Comparison of ENCODE assay signal across 1 cellular context in the genomic region with DNA sequence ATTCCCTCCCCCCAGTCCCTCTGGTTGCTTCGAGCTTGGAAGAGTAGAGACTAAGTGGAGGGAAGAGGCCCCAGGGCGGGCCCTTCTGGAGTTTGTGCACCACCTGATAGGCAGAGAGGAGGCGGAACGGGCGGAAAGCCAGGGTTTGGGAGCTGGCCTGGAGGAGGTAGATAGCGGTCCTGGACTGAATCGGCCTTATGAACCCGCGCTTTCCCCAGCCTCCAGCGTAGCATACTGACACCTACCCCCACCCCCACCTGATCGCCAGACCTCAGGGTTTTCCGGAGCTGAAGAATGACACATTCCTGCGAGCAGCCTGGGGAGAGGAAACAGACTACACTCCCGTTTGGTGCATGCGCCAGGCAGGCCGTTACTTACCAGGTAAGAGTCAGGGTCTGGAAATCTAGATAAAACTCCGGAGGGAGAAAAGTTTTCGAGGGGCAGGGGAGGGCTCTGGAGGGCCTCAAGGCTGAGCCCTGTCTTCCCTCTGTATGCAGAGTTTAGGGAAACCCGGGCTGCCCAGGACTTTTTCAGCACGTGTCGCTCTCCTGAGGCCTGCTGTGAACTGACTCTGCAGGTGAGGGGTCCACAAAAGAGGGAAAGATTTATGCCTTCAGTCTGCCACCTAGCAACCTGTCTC.
TF ChIP-seq lines count a peak whose summit lies in the region.

No MANE protein-coding gene starts in this region.

TF ChIP-seq in HepG2, 621 proteins besides CTCF, POLR2A, EP300 and RAD21 (continued from another document and continues in another):
- TF ChIP-seq, protein P1, sequence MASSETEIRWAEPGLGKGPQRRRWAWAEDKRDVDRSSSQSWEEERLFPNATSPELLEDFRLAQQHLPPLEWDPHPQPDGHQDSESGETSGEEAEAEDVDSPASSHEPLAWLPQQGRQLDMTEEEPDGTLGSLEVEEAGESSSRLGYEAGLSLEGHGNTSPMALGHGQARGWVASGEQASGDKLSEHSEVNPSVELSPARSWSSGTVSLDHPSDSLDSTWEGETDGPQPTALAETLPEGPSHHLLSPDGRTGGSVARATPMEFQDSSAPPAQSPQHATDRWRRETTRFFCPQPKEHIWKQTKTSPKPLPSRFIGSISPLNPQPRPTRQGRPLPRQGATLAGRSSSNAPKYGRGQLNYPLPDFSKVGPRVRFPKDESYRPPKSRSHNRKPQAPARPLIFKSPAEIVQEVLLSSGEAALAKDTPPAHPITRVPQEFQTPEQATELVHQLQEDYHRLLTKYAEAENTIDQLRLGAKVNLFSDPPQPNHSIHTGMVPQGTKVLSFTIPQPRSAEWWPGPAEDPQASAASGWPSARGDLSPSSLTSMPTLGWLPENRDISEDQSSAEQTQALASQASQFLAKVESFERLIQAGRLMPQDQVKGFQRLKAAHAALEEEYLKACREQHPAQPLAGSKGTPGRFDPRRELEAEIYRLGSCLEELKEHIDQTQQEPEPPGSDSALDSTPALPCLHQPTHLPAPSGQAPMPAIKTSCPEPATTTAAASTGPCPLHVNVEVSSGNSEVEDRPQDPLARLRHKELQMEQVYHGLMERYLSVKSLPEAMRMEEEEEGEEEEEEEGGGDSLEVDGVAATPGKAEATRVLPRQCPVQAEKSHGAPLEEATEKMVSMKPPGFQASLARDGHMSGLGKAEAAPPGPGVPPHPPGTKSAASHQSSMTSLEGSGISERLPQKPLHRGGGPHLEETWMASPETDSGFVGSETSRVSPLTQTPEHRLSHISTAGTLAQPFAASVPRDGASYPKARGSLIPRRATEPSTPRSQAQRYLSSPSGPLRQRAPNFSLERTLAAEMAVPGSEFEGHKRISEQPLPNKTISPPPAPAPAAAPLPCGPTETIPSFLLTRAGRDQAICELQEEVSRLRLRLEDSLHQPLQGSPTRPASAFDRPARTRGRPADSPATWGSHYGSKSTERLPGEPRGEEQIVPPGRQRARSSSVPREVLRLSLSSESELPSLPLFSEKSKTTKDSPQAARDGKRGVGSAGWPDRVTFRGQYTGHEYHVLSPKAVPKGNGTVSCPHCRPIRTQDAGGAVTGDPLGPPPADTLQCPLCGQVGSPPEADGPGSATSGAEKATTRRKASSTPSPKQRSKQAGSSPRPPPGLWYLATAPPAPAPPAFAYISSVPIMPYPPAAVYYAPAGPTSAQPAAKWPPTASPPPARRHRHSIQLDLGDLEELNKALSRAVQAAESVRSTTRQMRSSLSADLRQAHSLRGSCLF (CRISPR knock-in tag; IDR thresholded peaks at IDR 0.05; ENCODE audit: borderline replicate concordance) = no peak
- TF ChIP-seq U2AF1 (optimal IDR thresholded peaks at IDR 0.05; ENCODE audit: low read depth, low read length) = no peak
- TF ChIP-seq, protein P2, sequence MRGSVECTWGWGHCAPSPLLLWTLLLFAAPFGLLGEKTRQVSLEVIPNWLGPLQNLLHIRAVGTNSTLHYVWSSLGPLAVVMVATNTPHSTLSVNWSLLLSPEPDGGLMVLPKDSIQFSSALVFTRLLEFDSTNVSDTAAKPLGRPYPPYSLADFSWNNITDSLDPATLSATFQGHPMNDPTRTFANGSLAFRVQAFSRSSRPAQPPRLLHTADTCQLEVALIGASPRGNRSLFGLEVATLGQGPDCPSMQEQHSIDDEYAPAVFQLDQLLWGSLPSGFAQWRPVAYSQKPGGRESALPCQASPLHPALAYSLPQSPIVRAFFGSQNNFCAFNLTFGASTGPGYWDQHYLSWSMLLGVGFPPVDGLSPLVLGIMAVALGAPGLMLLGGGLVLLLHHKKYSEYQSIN (CRISPR knock-in tag; IDR thresholded peaks at IDR 0.05; ENCODE audit: borderline replicate concordance) = no peak
- no peak for TF ChIP-seq TBL1XR1 (IDR thresholded peaks at IDR 0.05; ENCODE audit: borderline replicate concordance, low read length, partially characterized antibody)
- no peak for TF ChIP-seq ZFYVE20 (CRISPR knock-in tag; IDR thresholded peaks at IDR 0.05; ENCODE audit: borderline replicate concordance, low read depth)
- no peak for TF ChIP-seq ZNF460 (CRISPR knock-in tag; IDR thresholded peaks at IDR 0.05; ENCODE audit: borderline replicate concordance)
- TF ChIP-seq MXD4 (CRISPR knock-in tag; IDR thresholded peaks at IDR 0.05) = no peak
- no peak for TF ChIP-seq JUNB (CRISPR knock-in tag; IDR thresholded peaks at IDR 0.05; ENCODE audit: borderline replicate concordance)
- TF ChIP-seq TAF15 (IDR thresholded peaks at IDR 0.05; ENCODE audit: low read depth, low read length, poor library complexity, severe bottlenecking) = no peak
- no peak for TF ChIP-seq NFKBIZ (CRISPR knock-in tag; IDR thresholded peaks at IDR 0.05)
- no peak for TF ChIP-seq ZEB1 (IDR thresholded peaks at IDR 0.05; ENCODE audit: insufficient replicate concordance, low read depth)
- TF ChIP-seq TCF12 (IDR thresholded peaks at IDR 0.05) = no peak
- no peak for TF ChIP-seq TCF12 (CRISPR knock-in tag; IDR thresholded peaks at IDR 0.05)
- no peak for TF ChIP-seq RCOR2 (CRISPR knock-in tag; IDR thresholded peaks at IDR 0.05)
- TF ChIP-seq, protein P3, sequence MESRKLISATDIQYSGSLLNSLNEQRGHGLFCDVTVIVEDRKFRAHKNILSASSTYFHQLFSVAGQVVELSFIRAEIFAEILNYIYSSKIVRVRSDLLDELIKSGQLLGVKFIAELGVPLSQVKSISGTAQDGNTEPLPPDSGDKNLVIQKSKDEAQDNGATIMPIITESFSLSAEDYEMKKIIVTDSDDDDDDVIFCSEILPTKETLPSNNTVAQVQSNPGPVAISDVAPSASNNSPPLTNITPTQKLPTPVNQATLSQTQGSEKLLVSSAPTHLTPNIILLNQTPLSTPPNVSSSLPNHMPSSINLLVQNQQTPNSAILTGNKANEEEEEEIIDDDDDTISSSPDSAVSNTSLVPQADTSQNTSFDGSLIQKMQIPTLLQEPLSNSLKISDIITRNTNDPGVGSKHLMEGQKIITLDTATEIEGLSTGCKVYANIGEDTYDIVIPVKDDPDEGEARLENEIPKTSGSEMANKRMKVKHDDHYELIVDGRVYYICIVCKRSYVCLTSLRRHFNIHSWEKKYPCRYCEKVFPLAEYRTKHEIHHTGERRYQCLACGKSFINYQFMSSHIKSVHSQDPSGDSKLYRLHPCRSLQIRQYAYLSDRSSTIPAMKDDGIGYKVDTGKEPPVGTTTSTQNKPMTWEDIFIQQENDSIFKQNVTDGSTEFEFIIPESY (CRISPR knock-in tag; IDR thresholded peaks at IDR 0.05) = no peak
- no peak for TF ChIP-seq GABPB1 (CRISPR knock-in tag; IDR thresholded peaks at IDR 0.05)
- TF ChIP-seq TEAD3 (CRISPR knock-in tag; optimal IDR thresholded peaks at IDR 0.05; ENCODE audit: borderline replicate concordance) = peak; percentile 44
- no peak for TF ChIP-seq EZH2 (conservative IDR thresholded peaks at IDR 0.05; ENCODE audit: low read depth, low read length)
- TF ChIP-seq WIZ (CRISPR knock-in tag; IDR thresholded peaks at IDR 0.05) = no peak
- TF ChIP-seq PHF8 (CRISPR knock-in tag; IDR thresholded peaks at IDR 0.05) = 0 out of 2 replicates have a peak, but pooled peaks have one; percentile 40
- no peak for TF ChIP-seq ZNF143 (CRISPR knock-in tag; IDR thresholded peaks at IDR 0.05)
- TF ChIP-seq NFRKB (IDR thresholded peaks at IDR 0.05) = no peak
- TF ChIP-seq, protein P4, sequence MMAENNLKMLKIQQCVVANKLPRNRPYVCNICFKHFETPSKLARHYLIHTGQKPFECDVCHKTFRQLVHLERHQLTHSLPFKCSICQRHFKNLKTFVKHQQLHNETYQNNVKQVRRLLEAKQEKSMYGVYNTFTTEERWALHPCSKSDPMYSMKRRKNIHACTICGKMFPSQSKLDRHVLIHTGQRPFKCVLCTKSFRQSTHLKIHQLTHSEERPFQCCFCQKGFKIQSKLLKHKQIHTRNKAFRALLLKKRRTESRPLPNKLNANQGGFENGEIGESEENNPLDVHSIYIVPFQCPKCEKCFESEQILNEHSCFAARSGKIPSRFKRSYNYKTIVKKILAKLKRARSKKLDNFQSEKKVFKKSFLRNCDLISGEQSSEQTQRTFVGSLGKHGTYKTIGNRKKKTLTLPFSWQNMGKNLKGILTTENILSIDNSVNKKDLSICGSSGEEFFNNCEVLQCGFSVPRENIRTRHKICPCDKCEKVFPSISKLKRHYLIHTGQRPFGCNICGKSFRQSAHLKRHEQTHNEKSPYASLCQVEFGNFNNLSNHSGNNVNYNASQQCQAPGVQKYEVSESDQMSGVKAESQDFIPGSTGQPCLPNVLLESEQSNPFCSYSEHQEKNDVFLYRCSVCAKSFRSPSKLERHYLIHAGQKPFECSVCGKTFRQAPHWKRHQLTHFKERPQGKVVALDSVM (CRISPR knock-in tag; IDR thresholded peaks at IDR 0.05) = no peak
- TF ChIP-seq ZBTB8A (CRISPR knock-in tag; IDR thresholded peaks at IDR 0.05; ENCODE audit: borderline replicate concordance, low read depth) = no peak
- no peak for TF ChIP-seq ZNF292 (CRISPR knock-in tag; IDR thresholded peaks at IDR 0.05; ENCODE audit: borderline replicate concordance, low read depth)
- TF ChIP-seq ZNF558 (CRISPR knock-in tag; IDR thresholded peaks at IDR 0.05; ENCODE audit: borderline replicate concordance) = no peak
- no peak for TF ChIP-seq SATB2 (CRISPR knock-in tag; IDR thresholded peaks at IDR 0.05)
- TF ChIP-seq, protein P5, sequence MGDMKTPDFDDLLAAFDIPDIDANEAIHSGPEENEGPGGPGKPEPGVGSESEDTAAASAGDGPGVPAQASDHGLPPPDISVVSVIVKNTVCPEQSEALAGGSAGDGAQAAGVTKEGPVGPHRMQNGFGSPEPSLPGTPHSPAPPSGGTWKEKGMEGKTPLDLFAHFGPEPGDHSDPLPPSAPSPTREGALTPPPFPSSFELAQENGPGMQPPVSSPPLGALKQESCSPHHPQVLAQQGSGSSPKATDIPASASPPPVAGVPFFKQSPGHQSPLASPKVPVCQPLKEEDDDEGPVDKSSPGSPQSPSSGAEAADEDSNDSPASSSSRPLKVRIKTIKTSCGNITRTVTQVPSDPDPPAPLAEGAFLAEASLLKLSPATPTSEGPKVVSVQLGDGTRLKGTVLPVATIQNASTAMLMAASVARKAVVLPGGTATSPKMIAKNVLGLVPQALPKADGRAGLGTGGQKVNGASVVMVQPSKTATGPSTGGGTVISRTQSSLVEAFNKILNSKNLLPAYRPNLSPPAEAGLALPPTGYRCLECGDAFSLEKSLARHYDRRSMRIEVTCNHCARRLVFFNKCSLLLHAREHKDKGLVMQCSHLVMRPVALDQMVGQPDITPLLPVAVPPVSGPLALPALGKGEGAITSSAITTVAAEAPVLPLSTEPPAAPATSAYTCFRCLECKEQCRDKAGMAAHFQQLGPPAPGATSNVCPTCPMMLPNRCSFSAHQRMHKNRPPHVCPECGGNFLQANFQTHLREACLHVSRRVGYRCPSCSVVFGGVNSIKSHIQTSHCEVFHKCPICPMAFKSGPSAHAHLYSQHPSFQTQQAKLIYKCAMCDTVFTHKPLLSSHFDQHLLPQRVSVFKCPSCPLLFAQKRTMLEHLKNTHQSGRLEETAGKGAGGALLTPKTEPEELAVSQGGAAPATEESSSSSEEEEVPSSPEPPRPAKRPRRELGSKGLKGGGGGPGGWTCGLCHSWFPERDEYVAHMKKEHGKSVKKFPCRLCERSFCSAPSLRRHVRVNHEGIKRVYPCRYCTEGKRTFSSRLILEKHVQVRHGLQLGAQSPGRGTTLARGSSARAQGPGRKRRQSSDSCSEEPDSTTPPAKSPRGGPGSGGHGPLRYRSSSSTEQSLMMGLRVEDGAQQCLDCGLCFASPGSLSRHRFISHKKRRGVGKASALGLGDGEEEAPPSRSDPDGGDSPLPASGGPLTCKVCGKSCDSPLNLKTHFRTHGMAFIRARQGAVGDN (CRISPR knock-in tag; IDR thresholded peaks at IDR 0.05) = peak; percentile 78
- no peak for TF ChIP-seq RBM22 (optimal IDR thresholded peaks at IDR 0.05; ENCODE audit: low read length)
- TF ChIP-seq ZNF235 (CRISPR knock-in tag; IDR thresholded peaks at IDR 0.05; ENCODE audit: borderline replicate concordance) = no peak
- TF ChIP-seq KMT2B (CRISPR knock-in tag; IDR thresholded peaks at IDR 0.05) = no peak
- TF ChIP-seq ZNF430 (CRISPR knock-in tag; IDR thresholded peaks at IDR 0.05) = 0 out of 2 replicates have a peak, but pooled peaks have one; percentile 3
- TF ChIP-seq AGO1 (IDR thresholded peaks at IDR 0.05; ENCODE audit: low read depth, low read length, poor library complexity, severe bottlenecking) = no peak
- peak; percentile 27; the same call in 1 of the 2 replicates for TF ChIP-seq TARDBP (CRISPR knock-in tag; IDR thresholded peaks at IDR 0.05)
- no peak for TF ChIP-seq STAT5B (CRISPR knock-in tag; IDR thresholded peaks at IDR 0.05)
- 0 out of 2 replicates have a peak, but pooled peaks have one; percentile 52 for TF ChIP-seq ZNF850 (CRISPR knock-in tag; conservative IDR thresholded peaks at IDR 0.05)
- TF ChIP-seq CBX2 (IDR thresholded peaks at IDR 0.05; ENCODE audit: low read depth, low read length) = no peak
- no peak for TF ChIP-seq CBX2 (CRISPR knock-in tag; IDR thresholded peaks at IDR 0.05; ENCODE audit: low read depth)
- TF ChIP-seq, protein P6, sequence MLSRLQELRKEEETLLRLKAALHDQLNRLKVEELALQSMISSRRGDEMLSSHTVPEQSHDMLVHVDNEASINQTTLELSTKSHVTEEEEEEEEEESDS (CRISPR knock-in tag; IDR thresholded peaks at IDR 0.05; ENCODE audit: borderline replicate concordance) = no peak
- no peak for TF ChIP-seq NR2F1 (CRISPR knock-in tag; IDR thresholded peaks at IDR 0.05)
- no peak for TF ChIP-seq PRPF4 (IDR thresholded peaks at IDR 0.05; ENCODE audit: low read depth, low read length, poor library complexity, severe bottlenecking)
- TF ChIP-seq REPIN1 (CRISPR knock-in tag; IDR thresholded peaks at IDR 0.05; ENCODE audit: borderline replicate concordance, low read depth) = no peak
- TF ChIP-seq ZNF747 (CRISPR knock-in tag; IDR thresholded peaks at IDR 0.05; ENCODE audit: borderline replicate concordance) = no peak
- TF ChIP-seq, protein P7, sequence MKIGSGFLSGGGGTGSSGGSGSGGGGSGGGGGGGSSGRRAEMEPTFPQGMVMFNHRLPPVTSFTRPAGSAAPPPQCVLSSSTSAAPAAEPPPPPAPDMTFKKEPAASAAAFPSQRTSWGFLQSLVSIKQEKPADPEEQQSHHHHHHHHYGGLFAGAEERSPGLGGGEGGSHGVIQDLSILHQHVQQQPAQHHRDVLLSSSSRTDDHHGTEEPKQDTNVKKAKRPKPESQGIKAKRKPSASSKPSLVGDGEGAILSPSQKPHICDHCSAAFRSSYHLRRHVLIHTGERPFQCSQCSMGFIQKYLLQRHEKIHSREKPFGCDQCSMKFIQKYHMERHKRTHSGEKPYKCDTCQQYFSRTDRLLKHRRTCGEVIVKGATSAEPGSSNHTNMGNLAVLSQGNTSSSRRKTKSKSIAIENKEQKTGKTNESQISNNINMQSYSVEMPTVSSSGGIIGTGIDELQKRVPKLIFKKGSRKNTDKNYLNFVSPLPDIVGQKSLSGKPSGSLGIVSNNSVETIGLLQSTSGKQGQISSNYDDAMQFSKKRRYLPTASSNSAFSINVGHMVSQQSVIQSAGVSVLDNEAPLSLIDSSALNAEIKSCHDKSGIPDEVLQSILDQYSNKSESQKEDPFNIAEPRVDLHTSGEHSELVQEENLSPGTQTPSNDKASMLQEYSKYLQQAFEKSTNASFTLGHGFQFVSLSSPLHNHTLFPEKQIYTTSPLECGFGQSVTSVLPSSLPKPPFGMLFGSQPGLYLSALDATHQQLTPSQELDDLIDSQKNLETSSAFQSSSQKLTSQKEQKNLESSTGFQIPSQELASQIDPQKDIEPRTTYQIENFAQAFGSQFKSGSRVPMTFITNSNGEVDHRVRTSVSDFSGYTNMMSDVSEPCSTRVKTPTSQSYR (CRISPR knock-in tag; IDR thresholded peaks at IDR 0.05; ENCODE audit: borderline replicate concordance) = peak; percentile 63; the same call in 1 of the 2 replicates
- no peak for TF ChIP-seq CAMTA2 (CRISPR knock-in tag; IDR thresholded peaks at IDR 0.05; ENCODE audit: borderline replicate concordance)
